9 cellular contexts compared by ENCODE assay signal in the genomic region with DNA sequence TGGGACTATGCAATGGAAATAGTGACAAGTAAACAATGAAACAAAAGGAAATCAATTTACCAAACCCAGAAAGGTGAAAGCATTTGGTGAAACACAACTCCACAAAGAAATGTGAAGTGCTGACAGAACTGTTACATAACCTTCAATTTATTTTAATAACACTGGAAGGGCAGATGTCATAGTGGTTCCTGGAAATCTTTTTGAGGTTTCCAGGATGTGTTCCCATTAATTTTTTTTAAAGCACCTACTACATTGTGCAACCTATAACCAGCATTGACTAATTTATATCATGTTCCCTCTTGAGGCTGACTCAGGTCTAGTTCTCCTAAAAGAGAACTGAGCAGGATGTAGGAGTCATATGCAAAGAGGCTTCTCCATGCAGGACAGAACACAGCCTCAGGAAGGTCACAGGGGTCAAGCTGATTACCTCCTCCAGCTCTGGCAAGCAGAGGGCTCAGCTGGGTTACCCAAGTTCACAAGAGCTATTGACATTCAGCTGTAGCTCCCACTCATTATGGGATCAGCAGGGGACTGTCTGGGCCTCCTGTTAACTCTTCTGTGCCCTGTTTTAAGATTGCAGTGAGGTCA.
DNase-seq lines count a peak whose midpoint lies in the region; ATAC-seq, FAIRE-seq and TF ChIP-seq lines count a peak whose summit lies in the region.
"Had no signal": no experiment of that assay in that cellular context is flagged by ENCODE, and none has a peak within 500 bp of the region (broad histone marks: within the 10 kb centered on the region; RNA-seq: fewer than 3 reads in every experiment).

No MANE protein-coding gene starts in this region.

- no peak overlapping the region for H3K4me3 ChIP-seq in gastroesophageal sphincter

- no peaks in the 10 kb centered on the region for H3K9me3 ChIP-seq in gastroesophageal sphincter

- peak; percentile 37 for DNase-seq in activated CD4-positive, alpha-beta T cell treated with anti-CD3 and anti-CD28 coated beads for 48 hours
- DNase-seq in activated CD4-positive, alpha-beta T cell treated with anti-CD3 and anti-CD28 coated beads, Interleukin-2, amount 10 ng/mL, durations not matched to agents 24 days and 14 days = no peak
- DNase-seq in RCC 7860 (ENCODE audit: low spot score) (peak; percentile 96), NCI-H2107 (lab: John Stamatoyannopoulos, UW) (no peak)

- H3K27ac ChIP-seq in gastroesophageal sphincter = no peak overlapping the region
- H3K27ac ChIP-seq: C4-2B had no signal

- H3K36me3 ChIP-seq in gastroesophageal sphincter = no peaks in the 10 kb centered on the region

- ATAC-seq in gastroesophageal sphincter (peak; percentile 75), GM18502 (IDR thresholded peaks at IDR 0.05; ENCODE audit: poor library complexity, unreplicated experiment) (no peak), GM19452 (IDR thresholded peaks at IDR 0.05; ENCODE audit: unreplicated experiment) (no peak)
- ATAC-seq in stimulated activated memory B cell treated with anti-CD40 and anti-IgM and Interleukin-4, amounts not matched to agents 10 μg/mL and 1 μg/mL and 100 μg/mL, for 72 hours = peak; percentile 83

- no peak for TF ChIP-seq EP300 in gastroesophageal sphincter (IDR thresholded peaks at IDR 0.05)

- TF ChIP-seq POLR2A in gastroesophageal sphincter (IDR thresholded peaks at IDR 0.05) = no peak

- intact Hi-C loops in activated CD4-positive, alpha-beta T cell treated with anti-CD3 and anti-CD28 coated beads, Interleukin-2, amount 10 ng/mL, durations not matched to agents 24 days and 14 days (cut with micrococcal nuclease) = no loop called here

- no peak overlapping the region for H3K27ac Mint-ChIP-seq in activated CD4-positive, alpha-beta T cell treated with anti-CD3 and anti-CD28 coated beads, Interleukin-2, amount 10 ng/mL, durations not matched to agents 24 days and 14 days
- H3K27ac Mint-ChIP-seq in stimulated activated memory B cell treated with anti-CD40 and anti-IgM and Interleukin-4, amounts not matched to agents 10 μg/mL and 1 μg/mL and 100 μg/mL, for 72 hours = no peak overlapping the region

- no peaks in the 10 kb centered on the region for H3K36me3 Mint-ChIP-seq in activated CD4-positive, alpha-beta T cell treated with anti-CD3 and anti-CD28 coated beads, Interleukin-2, amount 10 ng/mL, durations not matched to agents 24 days and 14 days (ENCODE audit: low read depth)
- no peaks in the 10 kb centered on the region for H3K36me3 Mint-ChIP-seq in stimulated activated memory B cell treated with anti-CD40 and anti-IgM and Interleukin-4, amounts not matched to agents 10 μg/mL and 1 μg/mL and 100 μg/mL, for 72 hours

- FAIRE-seq in RCC 7860 (lab: Jason Lieb, UNC) = peak; percentile 99

- no peaks in the 10 kb centered on the region for H3K27me3 ChIP-seq in gastroesophageal sphincter

- H3K4me1 ChIP-seq in gastroesophageal sphincter = no peaks in the 10 kb centered on the region

- no peaks in the 10 kb centered on the region for H3K4me1 Mint-ChIP-seq in activated CD4-positive, alpha-beta T cell treated with anti-CD3 and anti-CD28 coated beads, Interleukin-2, amount 10 ng/mL, durations not matched to agents 24 days and 14 days
- peaks cover 24% of the 10 kb centered on the region for H3K4me1 Mint-ChIP-seq in stimulated activated memory B cell treated with anti-CD40 and anti-IgM and Interleukin-4, amounts not matched to agents 10 μg/mL and 1 μg/mL and 100 μg/mL, for 72 hours

- no peak for TF ChIP-seq CTCF in gastroesophageal sphincter (IDR thresholded peaks at IDR 0.05)

- H3K9me3 Mint-ChIP-seq in activated CD4-positive, alpha-beta T cell treated with anti-CD3 and anti-CD28 coated beads, Interleukin-2, amount 10 ng/mL, durations not matched to agents 24 days and 14 days = no peaks in the 10 kb centered on the region
- no peaks in the 10 kb centered on the region for H3K9me3 Mint-ChIP-seq in stimulated activated memory B cell treated with anti-CD40 and anti-IgM and Interleukin-4, amounts not matched to agents 10 μg/mL and 1 μg/mL and 100 μg/mL, for 72 hours

- H3K27me3 Mint-ChIP-seq in activated CD4-positive, alpha-beta T cell treated with anti-CD3 and anti-CD28 coated beads, Interleukin-2, amount 10 ng/mL, durations not matched to agents 24 days and 14 days = no peaks in the 10 kb centered on the region
- peaks cover 14% of the 10 kb centered on the region for H3K27me3 Mint-ChIP-seq in stimulated activated memory B cell treated with anti-CD40 and anti-IgM and Interleukin-4, amounts not matched to agents 10 μg/mL and 1 μg/mL and 100 μg/mL, for 72 hours

- H3K4me3 Mint-ChIP-seq in activated CD4-positive, alpha-beta T cell treated with anti-CD3 and anti-CD28 coated beads, Interleukin-2, amount 10 ng/mL, durations not matched to agents 24 days and 14 days = no peak overlapping the region
- no peak overlapping the region for H3K4me3 Mint-ChIP-seq in stimulated activated memory B cell treated with anti-CD40 and anti-IgM and Interleukin-4, amounts not matched to agents 10 μg/mL and 1 μg/mL and 100 μg/mL, for 72 hours

Comparison
In these comparisons a context has a peak if more than half of its experiments do, and no peak if none do; other contexts are left out.
1. DNase-seq: peak in activated CD4-positive, alpha-beta T cell treated with anti-CD3 and anti-CD28 coated beads for 48 hours (single experiment) and RCC 7860 (single experiment); none in activated CD4-positive, alpha-beta T cell treated with anti-CD3 and anti-CD28 coated beads, Interleukin-2, amount 10 ng/mL, durations not matched to agents 24 days and 14 days (single experiment) and NCI-H2107 (single experiment).
2. ATAC-seq: peak in gastroesophageal sphincter (single experiment) and stimulated activated memory B cell treated with anti-CD40 and anti-IgM and Interleukin-4, amounts not matched to agents 10 μg/mL and 1 μg/mL and 100 μg/mL, for 72 hours (single experiment); none in GM18502 (single experiment) and GM19452 (single experiment).